In the genomic region with DNA sequence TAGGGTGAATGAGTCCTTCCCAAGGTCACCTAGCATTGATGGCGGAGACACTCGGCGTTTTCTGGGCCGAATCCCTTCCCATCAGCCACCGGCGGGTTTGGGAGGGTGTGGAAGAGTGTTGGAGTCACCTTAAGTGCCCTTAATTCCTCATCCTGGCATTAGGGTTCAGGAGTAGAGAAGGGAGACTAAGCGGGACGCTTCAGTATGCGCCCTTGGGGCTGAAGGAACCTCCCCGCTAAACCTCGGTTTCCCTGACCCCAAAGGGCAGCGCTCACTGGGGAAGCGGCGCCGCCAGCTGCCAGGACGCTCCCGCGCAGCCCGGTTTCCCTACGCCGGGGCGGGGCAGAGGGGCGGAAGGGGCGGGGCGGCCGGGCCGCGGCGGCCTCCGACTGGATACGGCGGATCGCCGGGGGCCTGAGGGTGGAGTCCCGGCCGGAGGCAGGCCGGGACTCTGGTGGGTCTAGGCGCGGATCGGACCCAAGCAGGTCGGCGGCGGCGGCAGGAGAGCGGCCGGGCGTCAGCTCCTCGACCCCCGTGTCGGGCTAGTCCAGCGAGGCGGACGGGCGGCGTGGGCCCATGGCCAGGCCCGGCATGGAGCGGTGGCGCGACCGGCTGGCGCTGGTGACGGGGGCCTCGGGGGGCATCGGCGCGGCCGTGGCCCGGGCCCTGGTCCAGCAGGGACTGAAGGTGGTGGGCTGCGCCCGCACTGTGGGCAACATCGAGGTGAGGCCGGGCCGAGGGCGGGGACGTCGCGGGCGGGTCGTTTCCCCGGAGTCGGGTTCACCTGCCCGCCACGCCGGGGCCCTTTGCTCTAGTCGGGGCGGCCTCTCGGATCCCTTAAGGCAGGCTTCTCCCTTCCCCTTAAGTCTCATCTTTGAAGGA, we compare ENCODE assay signal across 8 cellular contexts. TPM values are rescaled to one million over a fixed set of nuclear protein-coding genes. Genes with fewer than 3 reads are reported as not detected.
DNase-seq lines count a peak whose midpoint lies in the region; ATAC-seq and TF ChIP-seq lines count a peak whose summit lies in the region.

A gene with protein sequence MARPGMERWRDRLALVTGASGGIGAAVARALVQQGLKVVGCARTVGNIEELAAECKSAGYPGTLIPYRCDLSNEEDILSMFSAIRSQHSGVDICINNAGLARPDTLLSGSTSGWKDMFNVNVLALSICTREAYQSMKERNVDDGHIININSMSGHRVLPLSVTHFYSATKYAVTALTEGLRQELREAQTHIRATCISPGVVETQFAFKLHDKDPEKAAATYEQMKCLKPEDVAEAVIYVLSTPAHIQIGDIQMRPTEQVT (plus strand): TSS at position 446 of the 882 bp plus-strand sequence. CDS start 131 bp downstream, at position 577.

- H3K36me3 ChIP-seq in Karpas-422 (ENCODE audit: insufficient read depth, low read length) (peaks cover 24% of the 10 kb centered on the region; the same call in 1 of the 2 replicates), neural progenitor cell (peaks cover 7% of the 10 kb centered on the region)

- DNase-seq in DMS114 treated with DMSO at 0.1 percent for 48 hours (lab: John Stamatoyannopoulos, UW; ENCODE audit: unreplicated experiment) (peak; percentile 50), Karpas-422 (peak; percentile 89), activated gamma-delta T cell treated with Interleukin-2 at 50 U/mL for 16 hours (peak; percentile 73), foreskin fibroblast (peak; percentile 69 to 92), neural progenitor cell (ENCODE audit: low spot score) (peak; percentile 95)
- DNase-seq in stimulated activated naive CD8-positive, alpha-beta T cell treated with anti-CD3 and anti-CD28 coated beads, Interleukin-15, amount 100 ng/mL, for 72 hours = peak; percentile 62 to 71

- peak within 1 kb of the TSS; percentile 86 for H3K4me3 Mint-ChIP-seq in neural progenitor cell
- peak within 1 kb of the TSS; percentile 75 to 83 for H3K4me3 Mint-ChIP-seq in stimulated activated naive CD8-positive, alpha-beta T cell treated with anti-CD3 and anti-CD28 coated beads, Interleukin-15, amount 100 ng/mL, for 72 hours

- H3K4me1 ChIP-seq in Karpas-422 (ENCODE audit: low read length) (peaks cover 40% of the 10 kb centered on the region), neural progenitor cell (peaks cover 20% of the 10 kb centered on the region)

- H3K9me3 ChIP-seq in Karpas-422 (ENCODE audit: low read length) (no peaks in the 10 kb centered on the region), neural progenitor cell (ENCODE audit: low read depth) (no peaks in the 10 kb centered on the region)

- peaks cover 3% of the 10 kb centered on the region for H3K27me3 Mint-ChIP-seq in neural progenitor cell (ENCODE audit: insufficient read depth, low read depth)
- no peaks in the 10 kb centered on the region for H3K27me3 Mint-ChIP-seq in stimulated activated naive CD8-positive, alpha-beta T cell treated with anti-CD3 and anti-CD28 coated beads, Interleukin-15, amount 100 ng/mL, for 72 hours

- H3K27ac Mint-ChIP-seq in neural progenitor cell = peak within 1 kb of the TSS; percentile 33
- peak within 1 kb of the TSS; percentile 26 to 91 for H3K27ac Mint-ChIP-seq in stimulated activated naive CD8-positive, alpha-beta T cell treated with anti-CD3 and anti-CD28 coated beads, Interleukin-15, amount 100 ng/mL, for 72 hours

- H3K4me3 ChIP-seq in Karpas-422 (ENCODE audit: low read length) (peak within 1 kb of the TSS; percentile 96), foreskin fibroblast (ENCODE audit: low read depth in 1 of 2, low read length in 2 of 2) (peak within 1 kb of the TSS; percentile 62 to 63), neural progenitor cell (peak within 1 kb of the TSS; percentile 88)

- peak within 1 kb of the TSS; percentile 95 for H3K9ac ChIP-seq in Karpas-422 (ENCODE audit: low read length)
- peak within 1 kb of the TSS; percentile 50 for H3K9ac ChIP-seq in neural progenitor cell

- H3K79me2 ChIP-seq in Karpas-422 (ENCODE audit: low read length) = peaks cover 33% of the 10 kb centered on the region
- peaks cover 24% of the 10 kb centered on the region for H3K79me2 ChIP-seq in neural progenitor cell (ENCODE audit: low read depth)

- peaks cover 22% of the 10 kb centered on the region for H3K4me1 Mint-ChIP-seq in neural progenitor cell
- peaks cover 38% of the 10 kb centered on the region for H3K4me1 Mint-ChIP-seq in stimulated activated naive CD8-positive, alpha-beta T cell treated with anti-CD3 and anti-CD28 coated beads, Interleukin-15, amount 100 ng/mL, for 72 hours

- H3K27ac ChIP-seq in Karpas-422 (ENCODE audit: low read length) (peak within 1 kb of the TSS; percentile 54), neural progenitor cell (no peak within 1 kb of the TSS)

- H3K4me2 ChIP-seq in Karpas-422 (ENCODE audit: low read depth, low read length, poor library complexity, severe bottlenecking) = peak within 1 kb of the TSS; percentile 96
- H3K4me2 ChIP-seq in neural progenitor cell = peak within 1 kb of the TSS; percentile 86

- peak; percentile 88 for ATAC-seq in GM21529 (IDR thresholded peaks at IDR 0.05; ENCODE audit: unreplicated experiment)
- ATAC-seq in stimulated activated naive CD8-positive, alpha-beta T cell treated with anti-CD3 and anti-CD28 coated beads, Interleukin-15, amount 100 ng/mL, for 72 hours = peak; percentile 91

- no peaks in the 10 kb centered on the region for H3K27me3 ChIP-seq in Karpas-422 (ENCODE audit: low read length)
- no peaks in the 10 kb centered on the region for H3K27me3 ChIP-seq in neural progenitor cell

- H2AFZ ChIP-seq in Karpas-422 (ENCODE audit: low read length) (no peak within 1 kb of the TSS; the same call in 1 of the 2 replicates), neural progenitor cell (replicated peaks) (peak within 1 kb of the TSS; percentile 67)

- no peaks in the 10 kb centered on the region for H3K9me2 ChIP-seq in Karpas-422 (replicated peaks; ENCODE audit: insufficient read depth, low read length)

- TF ChIP-seq CTCF in foreskin fibroblast (IDR thresholded peaks at IDR 0.05; ENCODE audit: low read depth, low read length) (no peak), neural progenitor cell (IDR thresholded peaks at IDR 0.05) (no peak)

- H4K20me1 ChIP-seq in Karpas-422 (ENCODE audit: insufficient read depth, low read depth, low read length) (no peaks in the 10 kb centered on the region), neural progenitor cell (ENCODE audit: low read depth) (peaks cover 23% of the 10 kb centered on the region)

- TF ChIP-seq POLR2A in Raji (IDR thresholded peaks at IDR 0.05; ENCODE audit: insufficient read depth, low read depth, low read length) = peak; percentile 55

- peaks cover 14% of the 10 kb centered on the region for H3K36me3 Mint-ChIP-seq in neural progenitor cell

- H3F3A ChIP-seq in neural progenitor cell (ENCODE audit: low read depth) = peaks cover 34% of the 10 kb centered on the region

- no peaks in the 10 kb centered on the region for H3K9me3 Mint-ChIP-seq in neural progenitor cell
- no peaks in the 10 kb centered on the region for H3K9me3 Mint-ChIP-seq in stimulated activated naive CD8-positive, alpha-beta T cell treated with anti-CD3 and anti-CD28 coated beads, Interleukin-15, amount 100 ng/mL, for 72 hours

RNA-seq across cellular contexts. Expression of the gene that starts here (rescaled TPM):
- total RNA-seq in Karpas-422 (2014; rRNA removed; shearing (Covaris generic); ENCODE audit: low replicate concordance) = 13.6 and 33.8 TPM in 2 replicates
- 14.4 and 27.3 TPM in 2 replicates for total RNA-seq in neural progenitor cell (ENCODE audit: low replicate concordance)
